Comparison of ENCODE assay signal across 23 cellular contexts in genomic region chr10:56346845-56347415, GRCh38. TPM values are rescaled to one million over a fixed set of nuclear protein-coding genes. Genes with fewer than 3 reads are reported as not detected.
DNase-seq lines count a peak whose midpoint lies in the region; ATAC-seq, FAIRE-seq and TF ChIP-seq lines count a peak whose summit lies in the region.
"Had no signal": no experiment of that assay in that cellular context is flagged by ENCODE, and none has a peak within 500 bp of the region (broad histone marks: within the 10 kb centered on the region; RNA-seq: fewer than 3 reads in every experiment).

No MANE protein-coding gene starts in this region.

- no peaks in the 10 kb centered on the region for H3K36me3 ChIP-seq in endothelial cell of umbilical vein (ENCODE audit: control insufficient read depth in 2 of 2, extremely low read depth in 1 of 2, insufficient read depth in 2 of 2, low read length in 2 of 2)
- H3K36me3 ChIP-seq in smooth muscle cell (ENCODE audit: low read depth), result no peaks in the 10 kb centered on the region
- H3K36me3 ChIP-seq in MM.1S (replicated peaks; ENCODE audit: insufficient read depth, low read length), result no peaks in the 10 kb centered on the region
- H3K36me3 ChIP-seq: adrenal gland, Peyer's patch, thyroid gland had no signal

- in situ Hi-C loops in G401 (cut with HindIII; ENCODE audit: low sequenced_read_pairs), result no loop called here

- H4K20me1 ChIP-seq in endothelial cell of umbilical vein (replicated peaks; ENCODE audit: control insufficient read depth, extremely low read depth, insufficient read depth, low read length) (no peaks in the 10 kb centered on the region), smooth muscle cell (ENCODE audit: low read depth) (no peaks in the 10 kb centered on the region), MM.1S (ENCODE audit: insufficient read depth, low read length) (no peaks in the 10 kb centered on the region)

- dilution Hi-C loops in endothelial cell of umbilical vein (cut with MboI; ENCODE audit: extremely low pct_ligation_motif_present, low sequenced_read_pairs), result no loop called here

- TF ChIP-seq CTCF in endothelial cell of umbilical vein (IDR thresholded peaks at IDR 0.05; ENCODE audit: extremely low read depth in 1 of 2, insufficient read depth in 1 of 2, low read depth in 1 of 2, low read length in 2 of 2) (no peak), smooth muscle cell (IDR thresholded peaks at IDR 0.05; ENCODE audit: borderline replicate concordance, insufficient read depth, poor library complexity, severe bottlenecking) (no peak), MM.1S (IDR thresholded peaks at IDR 0.05; ENCODE audit: low read length) (no peak)

- H3K9me3 ChIP-seq in endothelial cell of umbilical vein (replicated peaks; ENCODE audit: control insufficient read depth, insufficient read depth, low read length), result no peaks in the 10 kb centered on the region
- H3K9me3 ChIP-seq in smooth muscle cell (replicated peaks; ENCODE audit: low read depth), result no peaks in the 10 kb centered on the region
- H3K9me3 ChIP-seq in MM.1S (replicated peaks; ENCODE audit: insufficient read depth, low read length), result no peaks in the 10 kb centered on the region
- H3K9me3 ChIP-seq: adrenal gland, Peyer's patch, thyroid gland had no signal

- H3K9me1 ChIP-seq in endothelial cell of umbilical vein (replicated peaks; ENCODE audit: control insufficient read depth, extremely low read depth, insufficient read depth, low read length), result no peaks in the 10 kb centered on the region

- CTCF ChIA-PET in endothelial cell of umbilical vein (lab: Charles Lee), result no interaction called here

- H3K27me3 ChIP-seq in endothelial cell of umbilical vein (ENCODE audit: control insufficient read depth in 2 of 2, insufficient read depth in 2 of 2, low read length in 2 of 2) (no peaks in the 10 kb centered on the region), smooth muscle cell (ENCODE audit: low read depth) (no peaks in the 10 kb centered on the region), MM.1S (replicated peaks; ENCODE audit: insufficient read depth, low read length) (no peaks in the 10 kb centered on the region)
- H3K27me3 ChIP-seq: adrenal gland, Peyer's patch, thyroid gland had no signal

- BruUV-seq in endothelial cell of umbilical vein (replicated peaks; lab: Mats Ljungman, UMichigan), result no TSS peak

- TF ChIP-seq POLR2A in endothelial cell of umbilical vein (IDR thresholded peaks at IDR 0.05; ENCODE audit: low read depth, low read length), result no peak

- H3K79me2 ChIP-seq in endothelial cell of umbilical vein (ENCODE audit: control insufficient read depth, insufficient read depth, low read length), result no peaks in the 10 kb centered on the region
- H3K79me2 ChIP-seq in smooth muscle cell (ENCODE audit: low read depth), result no peaks in the 10 kb centered on the region
- no peaks in the 10 kb centered on the region for H3K79me2 ChIP-seq in MM.1S (ENCODE audit: low read length)

- H3K4me3 ChIP-seq in endothelial cell of umbilical vein (replicated peaks in 1 of 3; ENCODE audit: insufficient read depth in 1 of 3, low read depth in 1 of 3, low read length in 3 of 3) (no peak overlapping the region), smooth muscle cell (no peak overlapping the region), MM.1S (ENCODE audit: low read length) (no peak overlapping the region)
- H3K4me3 ChIP-seq: adrenal gland, Peyer's patch, thyroid gland had no signal

- FAIRE-seq in endothelial cell of umbilical vein (lab: Jason Lieb, UNC), result no peak

- H3K27ac ChIP-seq in endothelial cell of umbilical vein (ENCODE audit: insufficient read depth, low read depth, low read length) (no peak overlapping the region), smooth muscle cell (ENCODE audit: low read depth) (peak overlapping the region; percentile 4), MM.1S (ENCODE audit: low read length) (no peak overlapping the region)
- H3K27ac ChIP-seq: adrenal gland, Peyer's patch, thyroid gland had no signal

- POLR2A ChIA-PET in endothelial cell of umbilical vein (lab: Charles Lee), result no interaction called here

- no peak for ATAC-seq in GM21737 (IDR thresholded peaks at IDR 0.05; ENCODE audit: unreplicated experiment)
- ATAC-seq: activated T-cell treated with anti-CD3 and anti-CD28 coated beads, Interleukin-2, amount 50 U/mL, for 4 hours; left cardiac atrium; sciatic nerve; T-helper 17 cell had no signal

- H3K4me2 ChIP-seq in endothelial cell of umbilical vein (ENCODE audit: insufficient read depth, low read length) (no peak overlapping the region), smooth muscle cell (peak overlapping the region; percentile 55), MM.1S (ENCODE audit: low read depth, low read length) (no peak overlapping the region)

- DNase-seq in HCEC 1CT (peak; percentile 21), RKO (ENCODE audit: low spot score) (peak; percentile 20), endothelial cell of umbilical vein (ENCODE audit: low read depth, low spot score) (peak; percentile 18), smooth muscle cell (lab: John Stamatoyannopoulos, UW; ENCODE audit: unreplicated experiment) (no peak), G401 (ENCODE audit: low spot score) (no peak), MM.1S (no peak)
- DNase-seq: activated naive CD4-positive, alpha-beta T cell; activated T-cell treated with anti-CD3 and anti-CD28 coated beads, Interleukin-2, amount 50 U/mL, for 4 hours; adrenal gland; CD8-positive, alpha-beta memory T cell; central memory CD4-positive, alpha-beta T cell; dermis blood vessel endothelial cell; DMS153; glutamatergic neuron; left cardiac atrium; NCI-H1436 treated with DMSO at 0.1 percent for 48 hours; Peyer's patch; posterior cingulate gyrus; stimulated activated CD4-positive, alpha-beta T cell treated with anti-CD3 and anti-CD28 coated beads, Interleukin-15, amount 100 ng/mL, for 24 hours; T-helper 17 cell; thyroid gland had no signal

- peaks cover 8% of the 10 kb centered on the region for H3K4me1 ChIP-seq in endothelial cell of umbilical vein (ENCODE audit: control insufficient read depth, extremely low read depth, insufficient read depth, low read length)
- H3K4me1 ChIP-seq in smooth muscle cell (ENCODE audit: low read depth), result no peaks in the 10 kb centered on the region
- no peaks in the 10 kb centered on the region for H3K4me1 ChIP-seq in MM.1S (ENCODE audit: low read length)
- H3K4me1 ChIP-seq: adrenal gland, Peyer's patch, thyroid gland had no signal

- no peaks in the 10 kb centered on the region for H3F3A ChIP-seq in smooth muscle cell (ENCODE audit: low read depth)
- no peaks in the 10 kb centered on the region; the same call in 1 of the 2 replicates for H3F3A ChIP-seq in MM.1S (ENCODE audit: insufficient read depth, low read length)

- H3K9ac ChIP-seq in endothelial cell of umbilical vein (replicated peaks; ENCODE audit: extremely low read depth, insufficient read depth, low read length) (no peak overlapping the region), smooth muscle cell (ENCODE audit: low read depth) (no peak overlapping the region), MM.1S (ENCODE audit: low read length) (no peak overlapping the region)

- intact Hi-C loops in endothelial cell of umbilical vein (cut with micrococcal nuclease), result no loop called here

- no peak overlapping the region for H2AFZ ChIP-seq in endothelial cell of umbilical vein (ENCODE audit: low read depth, low read length)
- peak overlapping the region; percentile 75 for H2AFZ ChIP-seq in smooth muscle cell (ENCODE audit: low read depth)
- H2AFZ ChIP-seq in MM.1S (ENCODE audit: low read length), result no peak overlapping the region

- no peaks in the 10 kb centered on the region for H3K9me2 ChIP-seq in MM.1S (replicated peaks; ENCODE audit: insufficient read depth, low read length)

TF ChIP-seq in endothelial cell of umbilical vein, 7 proteins besides CTCF, POLR2A, EP300 and RAD21:
- TF ChIP-seq POLR2AphosphoS5 (IDR thresholded peaks at IDR 0.05; ENCODE audit: insufficient read depth, low read depth, low read length) (no peak), GATA2 (IDR thresholded peaks at IDR 0.05; ENCODE audit: insufficient read depth, insufficient read length, low read depth, low read length) (peak; percentile 47)
TF ChIP-seq in endothelial cell of umbilical vein: peak in this region for 1.

RNA-seq across cellular contexts. Expression of gene ZWINT, which starts 14.1 kb away (rescaled TPM):
- total RNA-seq in endothelial cell of umbilical vein, result 69.6 and 76.4 TPM in 2 replicates
- 35.4 and 42.8 TPM in 2 replicates for polyA plus RNA-seq in endothelial cell of umbilical vein
- polyA plus RNA-seq in endothelial cell of umbilical vein (2011; cell fraction: cytosol; rRNA removed), result 71.0 and 71.7 TPM in 2 replicates
- polyA plus RNA-seq in endothelial cell of umbilical vein (2011; cell fraction: nucleus; rRNA removed), result 114 and 154 TPM in 2 replicates
- 27.9 and 59.8 TPM in 2 replicates for polyA plus RNA-seq in endothelial cell of umbilical vein (2012)
- 32.1 and 32.2 TPM in 2 replicates for polyA minus RNA-seq in endothelial cell of umbilical vein
- polyA minus RNA-seq in endothelial cell of umbilical vein (2011; cell fraction: cytosol; rRNA and poly(A)+ RNA removed), result 38.3 TPM
- polyA minus RNA-seq in endothelial cell of umbilical vein (2011; cell fraction: nucleus; rRNA and poly(A)+ RNA removed), result 14.1 and 29.2 TPM in 2 replicates
- 19.5 TPM in 2 replicates for total RNA-seq in smooth muscle cell
- 27.4 and 28.3 TPM in 2 replicates for polyA plus RNA-seq in smooth muscle cell
- 92.9 and 98.6 TPM in 2 replicates for total RNA-seq in G401 (2014; rRNA removed; shearing (Covaris generic))

Comparison
In these comparisons a context has a peak if more than half of its experiments do, and no peak if none do; other contexts are left out.
1. DNase-seq: peak in HCEC 1CT (single experiment), RKO (single experiment) and endothelial cell of umbilical vein (single experiment); none in smooth muscle cell (single experiment), G401 (single experiment) and MM.1S (single experiment).